ENCODE assay signal across 17 cellular contexts in genomic region chr1:157140068-157140588, GRCh38. TPM values are rescaled to one million over a fixed set of nuclear protein-coding genes. Genes with fewer than 3 reads are reported as not detected.
DNase-seq lines count a peak whose midpoint lies in the region; ATAC-seq and TF ChIP-seq lines count a peak whose summit lies in the region.
"Had no signal": no experiment of that assay in that cellular context is flagged by ENCODE, and none has a peak within 500 bp of the region (broad histone marks: within the 10 kb centered on the region; RNA-seq: fewer than 3 reads in every experiment).

No MANE protein-coding gene starts in this region.

- H3K4me3 Mint-ChIP-seq in central memory CD8-positive, alpha-beta T cell = no peak overlapping the region
- H3K4me3 Mint-ChIP-seq in nephron progenitor cell = peak overlapping the region; percentile 18

- peaks cover 24% of the 10 kb centered on the region for H3K36me3 Mint-ChIP-seq in central memory CD8-positive, alpha-beta T cell (ENCODE audit: insufficient read depth)
- peaks cover 5% of the 10 kb centered on the region for H3K36me3 Mint-ChIP-seq in nephron progenitor cell (ENCODE audit: low read depth)

- no peak for TF ChIP-seq CTCF in nephron progenitor cell (IDR thresholded peaks at IDR 0.05)

- no peak for ATAC-seq in central memory CD8-positive, alpha-beta T cell (replicated peaks; ENCODE audit: extremely low read depth, poor library complexity, severe bottlenecking)
- ATAC-seq in left ventricle myocardium superior (no peak), GM21367 (IDR thresholded peaks at IDR 0.05; ENCODE audit: unreplicated experiment) (no peak)
- ATAC-seq: pancreas had no signal

- H3K9me3 Mint-ChIP-seq in central memory CD8-positive, alpha-beta T cell = no peaks in the 10 kb centered on the region
- H3K9me3 Mint-ChIP-seq in nephron progenitor cell = no peaks in the 10 kb centered on the region

- H3K4me1 ChIP-seq in HUES48 (ENCODE audit: control insufficient read depth, insufficient read depth, low read length) = peaks cover 39% of the 10 kb centered on the region

- peak overlapping the region; percentile 76 for H3K27ac ChIP-seq in HUES48 (ENCODE audit: low read depth, low read length)
- H3K27ac ChIP-seq: SJSA1 had no signal

- no peak overlapping the region for H3K4me3 ChIP-seq in HUES48 (ENCODE audit: low read depth, low read length)
- H3K4me3 ChIP-seq: pancreas, SJSA1 had no signal

- H3K4me1 Mint-ChIP-seq in central memory CD8-positive, alpha-beta T cell = peaks cover 41% of the 10 kb centered on the region
- H3K4me1 Mint-ChIP-seq in nephron progenitor cell = peaks cover 47% of the 10 kb centered on the region

- H3K27me3 ChIP-seq in HUES48 (ENCODE audit: control insufficient read depth, insufficient read depth, low read length) = no peaks in the 10 kb centered on the region; the same call in 1 of the 2 replicates
- H3K27me3 ChIP-seq: pancreas, SJSA1 had no signal

- H3K9ac ChIP-seq in HUES48 (ENCODE audit: low read depth, low read length) = no peak overlapping the region

- H3K9me3 ChIP-seq in HUES48 (ENCODE audit: control insufficient read depth, insufficient read depth, low read length) = no peaks in the 10 kb centered on the region
- H3K9me3 ChIP-seq: pancreas, SJSA1 had no signal

- H3K36me3 ChIP-seq in HUES48 (ENCODE audit: control insufficient read depth, insufficient read depth, low read length) = peaks cover 12% of the 10 kb centered on the region

- intact Hi-C loops in left ventricle myocardium superior (cut with micrococcal nuclease) = no loop called here

- DNase-seq in activated CD4-positive, alpha-beta T cell treated with anti-CD3 and anti-CD28 coated beads for 48 hours = peak; percentile 49
- no peak for DNase-seq in activated CD4-positive, alpha-beta T cell treated with anti-CD3 and anti-CD28 coated beads for 1 hour
- no peak for DNase-seq in central memory CD8-positive, alpha-beta T cell (ENCODE audit: low spot score in 2 of 2)
- DNase-seq in nephron progenitor cell = no peak
- no peak for DNase-seq in NCI-H146 (lab: John Stamatoyannopoulos, UW)
- no peak for DNase-seq in left ventricle myocardium superior
- DNase-seq: anterior cingulate cortex, NCI-H1417 treated with DMSO at 0.1 percent for 48 hours, pancreas, substantia nigra had no signal

- no peaks in the 10 kb centered on the region for H3K27me3 Mint-ChIP-seq in central memory CD8-positive, alpha-beta T cell
- H3K27me3 Mint-ChIP-seq in nephron progenitor cell (ENCODE audit: low read depth, poor library complexity) = no peaks in the 10 kb centered on the region

- peak overlapping the region; percentile 93 for H3K27ac Mint-ChIP-seq in central memory CD8-positive, alpha-beta T cell (ENCODE audit: low read depth)
- no peak overlapping the region for H3K27ac Mint-ChIP-seq in nephron progenitor cell

RNA-seq across cellular contexts. Expression of gene ETV3, which starts 1.9 kb away (rescaled TPM):
- 16.8 TPM for total RNA-seq in left ventricle myocardium superior

RNA-seq across cellular contexts. Expression of gene ETV3L, which starts 40.5 kb away (rescaled TPM):
- not detected for total RNA-seq in left ventricle myocardium superior
- total RNA-seq: A172, epithelial cell of proximal tubule, glomerular endothelial cell, pancreas, SJSA1, skeletal muscle tissue had no signal
